In the genomic region with DNA sequence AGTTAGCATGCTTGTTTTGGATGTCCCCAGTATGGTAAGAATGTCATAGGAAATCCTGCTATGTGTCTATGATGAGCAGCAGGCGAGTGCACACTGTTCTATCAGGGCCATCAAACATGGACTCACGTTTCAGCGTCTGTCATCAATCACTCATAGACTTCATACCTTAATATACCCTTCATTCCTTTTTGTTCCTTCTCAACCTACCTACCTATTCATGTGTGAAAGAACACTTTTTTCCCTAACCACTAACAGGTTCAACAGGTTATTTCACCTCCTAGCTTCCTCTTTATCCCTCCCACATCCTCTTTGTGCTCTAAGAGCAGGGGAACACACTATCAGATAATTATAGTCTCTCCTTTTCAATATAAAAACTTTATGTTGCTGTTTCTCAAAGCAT, we compare ENCODE assay signal across 17 cellular contexts.
DNase-seq lines count a peak whose midpoint lies in the region; ATAC-seq and TF ChIP-seq lines count a peak whose summit lies in the region.
"Had no signal": no experiment of that assay in that cellular context is flagged by ENCODE, and none has a peak within 500 bp of the region (broad histone marks: within the 10 kb centered on the region; RNA-seq: fewer than 3 reads in every experiment).

No MANE protein-coding gene starts in this region.

- no peak overlapping the region for H3K4me3 ChIP-seq in kidney epithelial cell (ENCODE audit: low read depth, low read length)
- H3K4me3 ChIP-seq: gastrocnemius medialis, neural progenitor cell had no signal

- H3K36me3 Mint-ChIP-seq in CD4-positive, alpha-beta T cell (ENCODE audit: low read depth), result no peaks in the 10 kb centered on the region

- no peaks in the 10 kb centered on the region for H3K4me1 Mint-ChIP-seq in CD4-positive, alpha-beta T cell (ENCODE audit: low read depth)
- H3K4me1 Mint-ChIP-seq: activated CD4-positive, alpha-beta memory T cell treated with anti-CD3 and anti-CD28 coated beads, Interleukin-2, amount 10 ng/mL, durations not matched to agents 7 days and 5 days had no signal

- H3K36me3 ChIP-seq in kidney epithelial cell (ENCODE audit: control insufficient read depth, insufficient read depth, low read length), result no peaks in the 10 kb centered on the region
- H3K36me3 ChIP-seq: gastrocnemius medialis, neural progenitor cell had no signal

- no peaks in the 10 kb centered on the region for H3K27me3 ChIP-seq in kidney epithelial cell (ENCODE audit: control insufficient read depth, insufficient read depth, low read length)
- H3K27me3 ChIP-seq in CD4-positive, alpha-beta T cell (ENCODE audit: control insufficient read depth, insufficient read depth, low read length), result no peaks in the 10 kb centered on the region
- H3K27me3 ChIP-seq: gastrocnemius medialis, neural progenitor cell had no signal

- H3K27ac Mint-ChIP-seq in CD4-positive, alpha-beta T cell, result no peak overlapping the region
- H3K27ac Mint-ChIP-seq: activated CD4-positive, alpha-beta memory T cell treated with anti-CD3 and anti-CD28 coated beads, Interleukin-2, amount 10 ng/mL, durations not matched to agents 7 days and 5 days; activated T-cell treated with anti-CD3 and anti-CD28 coated beads, Interleukin-2, amount 50 U/mL, for 72 hours; neural progenitor cell had no signal

- POLR2A ChIA-PET in CD4-positive, alpha-beta T cell (lab: Charles Lee), result no interaction called here

- DNase-seq in DMS53 (lab: John Stamatoyannopoulos, UW) (peak; percentile 96), KBM-7 (peak; percentile 11), NCI-H748 (lab: John Stamatoyannopoulos, UW; ENCODE audit: unreplicated experiment) (peak; percentile 79), kidney epithelial cell (ENCODE audit: low read depth) (peak; percentile 25), HuH-7 (ENCODE audit: low spot score) (no peak)
- DNase-seq in stimulated activated CD4-positive, alpha-beta T cell treated with anti-CD3 and anti-CD28 coated beads, Interleukin-15, amount 100 ng/mL, for 24 hours, result no peak
- no peak for DNase-seq in CD4-positive, alpha-beta T cell
- DNase-seq: activated CD4-positive, alpha-beta memory T cell treated with anti-CD3 and anti-CD28 coated beads, Interleukin-2, amount 10 ng/mL, durations not matched to agents 7 days and 5 days; activated T-cell treated with anti-CD3 and anti-CD28 coated beads, Interleukin-2, amount 50 U/mL, for 72 hours; Caco-2; cerebellar nuclear complex; gastrocnemius medialis; mesenchymal stem cell; stimulated activated CD4-positive, alpha-beta T cell treated with anti-CD3 and anti-CD28 coated beads, Interleukin-2, amount 100 ng/mL, for 24 hours; substantia nigra had no signal

- TF ChIP-seq CTCF in kidney epithelial cell (IDR thresholded peaks at IDR 0.05; ENCODE audit: insufficient read depth, low read length, poor library complexity, severe bottlenecking), result no peak
- no peak for TF ChIP-seq CTCF in CD4-positive, alpha-beta T cell (IDR thresholded peaks at IDR 0.05)

- H3K9me3 Mint-ChIP-seq in CD4-positive, alpha-beta T cell, result no peaks in the 10 kb centered on the region
- H3K9me3 Mint-ChIP-seq: activated T-cell treated with anti-CD3 and anti-CD28 coated beads, Interleukin-2, amount 50 U/mL, for 72 hours; neural progenitor cell had no signal

- CTCF ChIA-PET in CD4-positive, alpha-beta T cell (lab: Charles Lee), result no interaction called here

- no peaks in the 10 kb centered on the region for H3K27me3 Mint-ChIP-seq in CD4-positive, alpha-beta T cell
- H3K27me3 Mint-ChIP-seq: activated CD4-positive, alpha-beta memory T cell treated with anti-CD3 and anti-CD28 coated beads, Interleukin-2, amount 10 ng/mL, durations not matched to agents 7 days and 5 days had no signal

- no peaks in the 10 kb centered on the region for H3K9me3 ChIP-seq in CD4-positive, alpha-beta T cell (ENCODE audit: control insufficient read depth, low read length)
- H3K9me3 ChIP-seq: Caco-2, gastrocnemius medialis had no signal

- no peak overlapping the region for H3K27ac ChIP-seq in CD4-positive, alpha-beta T cell (ENCODE audit: low read depth, low read length)
- H3K27ac ChIP-seq: gastrocnemius medialis, neural progenitor cell had no signal

- H3K4me3 Mint-ChIP-seq in CD4-positive, alpha-beta T cell, result no peak overlapping the region
- H3K4me3 Mint-ChIP-seq: activated CD4-positive, alpha-beta memory T cell treated with anti-CD3 and anti-CD28 coated beads, Interleukin-2, amount 10 ng/mL, durations not matched to agents 7 days and 5 days; activated T-cell treated with anti-CD3 and anti-CD28 coated beads, Interleukin-2, amount 50 U/mL, for 72 hours; neural progenitor cell had no signal

- in situ Hi-C loops in KBM-7 (cut with MboI; ENCODE audit: low pct_unique_long_range_greater_than_20kb, low sequenced_read_pairs), result no loop called here

- intact Hi-C loops in CD4-positive, alpha-beta T cell (cut with DNase I, micrococcal nuclease), result no loop called here

- no peak for ATAC-seq in HG03571 (IDR thresholded peaks at IDR 0.05; ENCODE audit: unreplicated experiment)
- ATAC-seq in CD4-positive, alpha-beta T cell (ENCODE audit: poor library complexity), result no peak
- ATAC-seq: activated T-cell treated with anti-CD3 and anti-CD28 coated beads, Interleukin-2, amount 50 U/mL, for 72 hours; gastrocnemius medialis had no signal

Comparison
In these comparisons a context has a peak if more than half of its experiments do, and no peak if none do; other contexts are left out.
1. DNase-seq: peak in DMS53 (single experiment), KBM-7 (single experiment), NCI-H748 (single experiment) and kidney epithelial cell (single experiment); none in HuH-7 (single experiment), stimulated activated CD4-positive, alpha-beta T cell treated with anti-CD3 and anti-CD28 coated beads, Interleukin-15, amount 100 ng/mL, for 24 hours (single experiment) and CD4-positive, alpha-beta T cell (0 of 10).